19 cellular contexts compared by ENCODE assay signal in the genomic region with DNA sequence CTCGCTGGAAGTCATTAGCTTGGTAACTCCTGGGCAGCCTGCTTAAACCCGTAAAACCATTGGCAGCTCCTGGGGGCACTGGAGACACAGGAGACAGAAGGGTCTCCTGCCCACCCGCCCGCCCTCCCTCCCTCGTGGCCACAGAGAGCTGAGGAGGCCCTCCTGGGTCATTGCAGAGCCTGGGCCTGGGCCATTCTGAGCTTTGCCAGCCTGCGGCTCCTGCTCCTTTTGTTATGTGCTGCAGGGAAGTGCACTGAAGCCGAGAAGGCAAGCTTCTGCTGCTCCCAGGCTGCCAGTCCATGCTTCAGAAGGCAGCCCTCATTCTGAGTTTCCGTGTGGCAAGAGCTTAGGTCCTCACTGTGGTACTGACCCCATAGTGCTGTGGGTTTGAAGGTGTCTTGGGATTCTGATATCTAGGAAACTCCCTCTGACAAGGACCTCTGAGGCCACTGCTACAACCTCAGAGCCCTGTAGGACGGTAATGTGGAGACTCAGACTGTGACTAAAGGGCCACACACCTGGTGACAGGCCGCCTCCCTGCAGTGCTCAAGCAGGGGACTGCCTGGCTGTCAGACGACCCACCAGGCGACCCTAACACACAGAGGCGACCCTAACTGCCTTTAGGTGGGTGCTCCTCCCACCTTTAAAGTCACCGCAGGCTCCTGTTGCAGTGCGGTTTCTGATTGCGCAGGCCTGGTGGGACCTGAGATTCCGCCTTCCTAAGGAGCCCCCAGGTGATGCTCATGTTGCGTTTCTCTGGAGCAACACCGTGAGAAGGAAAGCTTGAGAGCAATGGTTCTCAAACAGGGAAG.
A peak's percentile ranks its signal among the peaks of the same experiment; 100 is the strongest.
DNase-seq lines count a peak whose midpoint lies in the region; ATAC-seq and TF ChIP-seq lines count a peak whose summit lies in the region.
"Had no signal": no experiment of that assay in that cellular context is flagged by ENCODE, and none has a peak within 500 bp of the region (broad histone marks: within the 10 kb centered on the region; RNA-seq: fewer than 3 reads in every experiment).

No MANE protein-coding gene starts in this region.

- H3K27me3 Mint-ChIP-seq in activated naive CD8-positive, alpha-beta T cell treated with anti-CD3 and anti-CD28 coated beads, Interleukin-2, amount 50 U/mL, for 24 hours, result peaks cover 4% of the 10 kb centered on the region

- H3K9me3 ChIP-seq in heart right ventricle, result no peaks in the 10 kb centered on the region
- H3K9me3 ChIP-seq: HAP-1, SK-N-SH had no signal

- WGBS in heart right ventricle, 2 donors, result 74 to 75% methylated on average over 19 of the region's 19 CpGs

- in situ Hi-C loops in G401 (cut with HindIII; ENCODE audit: low sequenced_read_pairs), result loop anchor here (25.0 kb wide), 1 partner anchor 205 kb away; no protein-coding TSS in a partner anchor

- peak in 5 of 8 donors; percentile 13 to 61 (median 19) for ATAC-seq in heart right ventricle
- no peak for ATAC-seq in activated naive CD8-positive, alpha-beta T cell treated with anti-CD3 and anti-CD28 coated beads, Interleukin-2, amount 50 U/mL, for 24 hours
- no peak for ATAC-seq in GM18511 (IDR thresholded peaks at IDR 0.05; ENCODE audit: unreplicated experiment)

- H3K4me1 Mint-ChIP-seq in activated naive CD8-positive, alpha-beta T cell treated with anti-CD3 and anti-CD28 coated beads, Interleukin-2, amount 50 U/mL, for 24 hours, result no peaks in the 10 kb centered on the region
- H3K4me1 Mint-ChIP-seq: IgD-negative memory B cell had no signal

- TF ChIP-seq CTCF in heart right ventricle (IDR thresholded peaks at IDR 0.05), result no peak

- no peak overlapping the region for H3K27ac Mint-ChIP-seq in activated naive CD8-positive, alpha-beta T cell treated with anti-CD3 and anti-CD28 coated beads, Interleukin-2, amount 50 U/mL, for 24 hours
- H3K27ac Mint-ChIP-seq: IgD-negative memory B cell had no signal

- no peaks in the 10 kb centered on the region for H3K9me3 Mint-ChIP-seq in activated naive CD8-positive, alpha-beta T cell treated with anti-CD3 and anti-CD28 coated beads, Interleukin-2, amount 50 U/mL, for 24 hours

- peak; percentile 30 for DNase-seq in G401 (ENCODE audit: low spot score)
- DNase-seq in NCI-H69 (lab: John Stamatoyannopoulos, UW), result peak; percentile 38
- DNase-seq in heart right ventricle, result no peak
- peak; percentile 67 for DNase-seq in mesenteric fat pad (ENCODE audit: low spot score)
- DNase-seq in NCI-H510A (lab: John Stamatoyannopoulos, UW), result no peak
- DNase-seq in activated naive CD8-positive, alpha-beta T cell treated with anti-CD3 and anti-CD28 coated beads, Interleukin-2, amount 50 U/mL, for 24 hours, result no peak
- DNase-seq: DMS79 treated with DMSO at 0.1 percent for 48 hours, Kasumi-1, MM.1S, NCI-H1092, NCI-H1436 treated with DMSO at 0.1 percent for 48 hours, NCI-H2081 treated with DMSO at 0.1 percent for 48 hours, NCI-H774, SHP77, SK-N-SH had no signal

- no peaks in the 10 kb centered on the region for H3K36me3 Mint-ChIP-seq in activated naive CD8-positive, alpha-beta T cell treated with anti-CD3 and anti-CD28 coated beads, Interleukin-2, amount 50 U/mL, for 24 hours (ENCODE audit: low read depth)
- H3K36me3 Mint-ChIP-seq: IgD-negative memory B cell had no signal

- H3K4me3 ChIP-seq in heart right ventricle, result no peak overlapping the region
- H3K4me3 ChIP-seq: HAP-1 had no signal

- no peak overlapping the region for H3K4me3 Mint-ChIP-seq in activated naive CD8-positive, alpha-beta T cell treated with anti-CD3 and anti-CD28 coated beads, Interleukin-2, amount 50 U/mL, for 24 hours
- H3K4me3 Mint-ChIP-seq: IgD-negative memory B cell had no signal

- no peaks in the 10 kb centered on the region for H3K27me3 ChIP-seq in heart right ventricle

- intact Hi-C loops in heart right ventricle (cut with DNase I), result loop anchor here in 1 of 10 donors (5.0 kb wide), 1 partner anchor 220 kb away; no protein-coding TSS in a partner anchor

- peak overlapping the region in 6 of 10 donors; percentile 35 to 67 (median 52) for H3K27ac ChIP-seq in heart right ventricle
- H3K27ac ChIP-seq: C4-2B had no signal

- peaks cover 0 to 19% (median 4%) of the 10 kb centered on the region in 9 donors for H3K4me1 ChIP-seq in heart right ventricle
- H3K4me1 ChIP-seq: HAP-1 had no signal

- H3K36me3 ChIP-seq in heart right ventricle, result no peaks in the 10 kb centered on the region
- H3K36me3 ChIP-seq: HAP-1 had no signal

Comparison
In these comparisons a context has a peak if more than half of its experiments do, and no peak if none do; other contexts are left out.
1. DNase-seq: peak in G401 (single experiment), NCI-H69 (single experiment) and mesenteric fat pad (single experiment); none in heart right ventricle (0 of 2), NCI-H510A (single experiment) and activated naive CD8-positive, alpha-beta T cell treated with anti-CD3 and anti-CD28 coated beads, Interleukin-2, amount 50 U/mL, for 24 hours (single experiment).
2. ATAC-seq: peak in heart right ventricle (5 of 8); none in activated naive CD8-positive, alpha-beta T cell treated with anti-CD3 and anti-CD28 coated beads, Interleukin-2, amount 50 U/mL, for 24 hours (single experiment) and GM18511 (single experiment).